ENCODE assay signal across 18 cellular contexts in the genomic region with DNA sequence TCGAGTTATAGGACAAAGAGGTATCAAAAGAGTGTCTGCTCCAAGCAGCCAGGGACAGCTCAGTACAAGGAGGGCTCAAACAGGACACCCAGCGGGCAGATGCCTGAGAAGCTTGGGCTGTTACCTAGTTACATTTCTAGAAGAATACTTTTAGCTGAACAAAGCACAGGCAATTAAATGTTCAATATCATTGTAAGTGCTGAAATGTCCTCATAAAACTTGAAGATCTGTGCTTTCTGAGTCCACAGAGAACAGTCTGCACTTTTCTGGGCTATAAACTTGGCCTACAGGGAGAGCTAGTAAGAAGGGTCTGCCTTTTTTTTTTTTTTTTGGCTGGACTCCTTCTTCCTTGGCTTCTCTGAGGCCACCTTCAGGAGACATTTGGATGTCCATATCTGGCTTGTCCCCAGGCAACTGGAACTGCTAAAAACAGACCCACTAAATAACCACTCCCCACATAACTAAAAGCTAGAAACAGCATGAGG.
"Had no signal": no experiment of that assay in that cellular context is flagged by ENCODE, and none has a peak within 500 bp of the region (broad histone marks: within the 10 kb centered on the region; RNA-seq: fewer than 3 reads in every experiment).

No MANE protein-coding gene starts in this region.

- H3K27ac Mint-ChIP-seq: activated T-helper 2 cell treated with anti-CD3 and anti-CD28 coated beads, Interferon-gamma antibody, Interleukin-2, Interleukin-4, amounts not matched to agents 10 μg/mL and 5 μg/mL and 100 μg/mL, durations not matched to agents 14 hours and 24 hours and 36 hours; naive thymus-derived CD4-positive, alpha-beta T cell; stimulated activated effector memory CD8-positive, alpha-beta T cell treated with anti-CD3 and anti-CD28 coated beads, Interleukin-12 subunit alpha, Interleukin-12 subunit beta, amount 100 ng/mL, for 72 hours had no signal

- ATAC-seq: gastrocnemius medialis; left ventricle myocardium superior; naive thymus-derived CD4-positive, alpha-beta T cell; stimulated activated effector memory CD8-positive, alpha-beta T cell treated with anti-CD3 and anti-CD28 coated beads, Interleukin-12 subunit alpha, Interleukin-12 subunit beta, amount 100 ng/mL, for 72 hours had no signal

- H3K4me1 Mint-ChIP-seq: central memory CD8-positive, alpha-beta T cell; naive thymus-derived CD4-positive, alpha-beta T cell; stimulated activated effector memory CD8-positive, alpha-beta T cell treated with anti-CD3 and anti-CD28 coated beads, Interleukin-12 subunit alpha, Interleukin-12 subunit beta, amount 100 ng/mL, for 72 hours had no signal

- H3K4me2 ChIP-seq: smooth muscle cell had no signal

- H3K4me3 Mint-ChIP-seq: central memory CD8-positive, alpha-beta T cell; naive thymus-derived CD4-positive, alpha-beta T cell; stimulated activated effector memory CD8-positive, alpha-beta T cell treated with anti-CD3 and anti-CD28 coated beads, Interleukin-12 subunit alpha, Interleukin-12 subunit beta, amount 100 ng/mL, for 72 hours had no signal

- DNase-seq: activated CD4-positive, alpha-beta T cell treated with anti-CD3 and anti-CD28 coated beads for 48 hours; activated naive CD4-positive, alpha-beta T cell treated with anti-CD3 and anti-CD28 coated beads, Interleukin-2, amount 50 U/mL, for 16 hours; activated T-cell treated with anti-CD3 and anti-CD28 coated beads for 4 hours; adrenal gland; gastrocnemius medialis; islet precursor cell; left ventricle myocardium superior; naive thymus-derived CD4-positive, alpha-beta T cell; T-helper 9 cell; trophoblast cell; WERI-Rb-1 had no signal

- H3K36me3 ChIP-seq: adrenal gland, gastrocnemius medialis, neutrophil, right atrium auricular region, SJSA1, WERI-Rb-1 had no signal

- H3K27ac ChIP-seq: adrenal gland, gastrocnemius medialis, neutrophil, right atrium auricular region, SJSA1, WERI-Rb-1 had no signal

- H3K4me3 ChIP-seq: adrenal gland, gastrocnemius medialis, right atrium auricular region, SJSA1, smooth muscle cell had no signal

- H3K4me1 ChIP-seq: adrenal gland, gastrocnemius medialis, right atrium auricular region, SJSA1 had no signal

- H3K9me3 ChIP-seq: adrenal gland, gastrocnemius medialis, neutrophil, right atrium auricular region, SJSA1 had no signal

- H3K36me3 Mint-ChIP-seq: naive thymus-derived CD4-positive, alpha-beta T cell; stimulated activated effector memory CD8-positive, alpha-beta T cell treated with anti-CD3 and anti-CD28 coated beads, Interleukin-12 subunit alpha, Interleukin-12 subunit beta, amount 100 ng/mL, for 72 hours had no signal

- H3K9me3 Mint-ChIP-seq: activated T-helper 2 cell treated with anti-CD3 and anti-CD28 coated beads, Interferon-gamma antibody, Interleukin-2, Interleukin-4, amounts not matched to agents 10 μg/mL and 5 μg/mL and 100 μg/mL, durations not matched to agents 14 hours and 24 hours and 36 hours; central memory CD8-positive, alpha-beta T cell; stimulated activated effector memory CD8-positive, alpha-beta T cell treated with anti-CD3 and anti-CD28 coated beads, Interleukin-12 subunit alpha, Interleukin-12 subunit beta, amount 100 ng/mL, for 72 hours had no signal

- H3K27me3 ChIP-seq: adrenal gland, gastrocnemius medialis, neutrophil, right atrium auricular region, SJSA1 had no signal
